Comparison of ENCODE assay signal across 16 cellular contexts in the genomic region with DNA sequence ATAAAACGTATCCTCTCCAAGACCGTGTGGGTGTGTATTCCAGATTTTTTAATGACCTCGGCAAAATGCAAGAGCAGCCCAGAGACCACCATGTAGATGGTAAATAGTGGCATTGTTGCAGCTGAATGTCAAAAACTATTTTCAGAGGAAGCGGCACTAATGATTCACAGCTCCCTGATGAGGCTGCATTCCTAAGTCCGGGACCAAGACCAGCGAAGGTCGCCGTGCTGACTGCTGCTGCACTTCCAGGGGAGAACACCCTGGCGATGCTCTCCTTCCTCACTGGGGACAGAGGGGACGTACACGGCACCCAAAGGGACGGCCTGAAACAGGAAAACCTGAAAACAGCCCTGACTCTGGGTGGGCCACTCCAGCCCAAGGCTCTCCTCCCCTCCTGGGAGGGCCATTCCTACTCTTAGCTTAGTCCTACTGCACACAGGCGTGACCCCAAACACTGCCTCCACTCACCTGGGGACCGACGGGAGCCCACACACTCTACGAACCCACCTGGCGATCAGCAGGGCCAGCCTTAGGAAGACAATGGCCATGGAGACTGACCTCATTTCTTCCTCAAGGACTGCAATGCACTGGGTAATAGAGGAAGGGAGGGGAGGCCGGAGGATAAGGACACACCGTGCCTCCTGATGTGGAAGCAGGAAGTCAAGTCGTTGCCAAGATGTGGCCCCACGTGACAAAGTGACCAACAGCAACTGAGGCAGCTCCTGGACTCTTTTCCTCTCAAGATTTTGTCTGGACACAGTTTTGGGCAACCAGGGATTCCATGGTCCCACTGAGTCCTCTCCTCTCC.
DNase-seq lines count a peak whose midpoint lies in the region; ATAC-seq and TF ChIP-seq lines count a peak whose summit lies in the region.
"Had no signal": no experiment of that assay in that cellular context is flagged by ENCODE, and none has a peak within 500 bp of the region (broad histone marks: within the 10 kb centered on the region; RNA-seq: fewer than 3 reads in every experiment).

No MANE protein-coding gene starts in this region.

- H3K4me1 ChIP-seq in vagina (peaks cover 86% of the 10 kb centered on the region), mammary epithelial cell (ENCODE audit: insufficient read depth, low read length) (no peaks in the 10 kb centered on the region)
- H3K4me1 ChIP-seq: Peyer's patch, prostate gland had no signal

- intact Hi-C loops in activated naive CD4-positive, alpha-beta T cell treated with anti-CD3 and anti-CD28 coated beads for 36 hours (cut with micrococcal nuclease): no loop called here
- intact Hi-C loops in dendritic cell treated with granulocyte-macrophage colony-stimulating factor and Interleukin-4, amounts not matched to agents 40 ng/mL and 50 ng/mL, for 4 days (cut with micrococcal nuclease): loop anchor here (5.0 kb wide), 1 partner anchor 160 kb away; no protein-coding TSS in a partner anchor
- intact Hi-C loops in vagina (cut with DNase I): loop anchor here (10.0 kb wide), 1 partner anchor 83 kb away; a partner anchor contains a TSS
- intact Hi-C loops in mammary epithelial cell (cut with micrococcal nuclease): no loop called here

- H3K36me3 Mint-ChIP-seq in activated naive CD4-positive, alpha-beta T cell treated with anti-CD3 and anti-CD28 coated beads, Interleukin-2, amount 50 U/mL, for 24 hours: peaks cover 13% of the 10 kb centered on the region
- peaks cover 10% of the 10 kb centered on the region for H3K36me3 Mint-ChIP-seq in activated naive CD4-positive, alpha-beta T cell treated with anti-CD3 and anti-CD28 coated beads for 36 hours (ENCODE audit: low read depth)
- H3K36me3 Mint-ChIP-seq in dendritic cell treated with granulocyte-macrophage colony-stimulating factor and Interleukin-4, amounts not matched to agents 40 ng/mL and 50 ng/mL, for 4 days (ENCODE audit: low read depth): peaks cover 56% of the 10 kb centered on the region
- H3K36me3 Mint-ChIP-seq in nephron (ENCODE audit: low read depth): peaks cover 50% of the 10 kb centered on the region
- peaks cover 38 to 45% of the 10 kb centered on the region in 2 donors for H3K36me3 Mint-ChIP-seq in stimulated activated naive B cell treated with anti-CD40 and anti-IgM and Interleukin-4, amounts not matched to agents 10 μg/mL and 1 μg/mL and 100 μg/mL, for 72 hours

- no peak for DNase-seq in activated naive CD4-positive, alpha-beta T cell treated with anti-CD3 and anti-CD28 coated beads for 36 hours
- DNase-seq in vagina (ENCODE audit: extremely low spot score in 2 of 2) (peak in 1 of 2 donors; percentile 86), mammary epithelial cell (no peak), UCSD-AML1 (lab: John Stamatoyannopoulos, UW; ENCODE audit: unreplicated experiment) (no peak)
- no peak for DNase-seq in stimulated activated naive B cell treated with anti-CD40 and anti-IgM and Interleukin-4, amounts not matched to agents 10 μg/mL and 1 μg/mL and 100 μg/mL, for 72 hours
- DNase-seq: activated B cell treated with CpG ODN at 0.5 μM for 24 hours, MV-4-11, NCI-H2107, NCI-H526 treated with DMSO at 0.1 percent for 48 hours had no signal

- no peak overlapping the region for H3K9ac ChIP-seq in mammary epithelial cell (ENCODE audit: insufficient read depth, low read length)

- no peaks in the 10 kb centered on the region for H3K27me3 Mint-ChIP-seq in activated naive CD4-positive, alpha-beta T cell treated with anti-CD3 and anti-CD28 coated beads, Interleukin-2, amount 50 U/mL, for 24 hours
- no peaks in the 10 kb centered on the region for H3K27me3 Mint-ChIP-seq in activated naive CD4-positive, alpha-beta T cell treated with anti-CD3 and anti-CD28 coated beads for 36 hours (ENCODE audit: low read depth)
- H3K27me3 Mint-ChIP-seq in dendritic cell treated with granulocyte-macrophage colony-stimulating factor and Interleukin-4, amounts not matched to agents 40 ng/mL and 50 ng/mL, for 4 days: no peaks in the 10 kb centered on the region
- H3K27me3 Mint-ChIP-seq in nephron (ENCODE audit: low read depth): no peaks in the 10 kb centered on the region
- no peaks in the 10 kb centered on the region for H3K27me3 Mint-ChIP-seq in stimulated activated naive B cell treated with anti-CD40 and anti-IgM and Interleukin-4, amounts not matched to agents 10 μg/mL and 1 μg/mL and 100 μg/mL, for 72 hours
- H3K27me3 Mint-ChIP-seq: activated B cell treated with CpG ODN at 0.5 μM for 24 hours; activated naive CD8-positive, alpha-beta T cell had no signal

- dilution Hi-C loops in mammary epithelial cell (cut with HindIII; ENCODE audit: low sequenced_read_pairs): no loop called here

- H3K27ac Mint-ChIP-seq in activated naive CD4-positive, alpha-beta T cell treated with anti-CD3 and anti-CD28 coated beads, Interleukin-2, amount 50 U/mL, for 24 hours: no peak overlapping the region
- no peak overlapping the region for H3K27ac Mint-ChIP-seq in activated naive CD4-positive, alpha-beta T cell treated with anti-CD3 and anti-CD28 coated beads for 36 hours
- peak overlapping the region; percentile 4 for H3K27ac Mint-ChIP-seq in dendritic cell treated with granulocyte-macrophage colony-stimulating factor and Interleukin-4, amounts not matched to agents 40 ng/mL and 50 ng/mL, for 4 days
- H3K27ac Mint-ChIP-seq in nephron: peak overlapping the region in 2 of 3 experiments; percentile 47 to 62
- H3K27ac Mint-ChIP-seq in stimulated activated naive B cell treated with anti-CD40 and anti-IgM and Interleukin-4, amounts not matched to agents 10 μg/mL and 1 μg/mL and 100 μg/mL, for 72 hours: no peak overlapping the region
- H3K27ac Mint-ChIP-seq: activated B cell treated with CpG ODN at 0.5 μM for 24 hours; activated naive CD8-positive, alpha-beta T cell had no signal

- no peak for TF ChIP-seq POLR2A in vagina (IDR thresholded peaks at IDR 0.05)

- no peak overlapping the region for H3K4me2 ChIP-seq in mammary epithelial cell (ENCODE audit: insufficient read depth, low read depth, low read length)

- no peak for TF ChIP-seq CTCF in nephron (IDR thresholded peaks at IDR 0.05; ENCODE audit: unreplicated experiment in 3 of 3)
- TF ChIP-seq CTCF in vagina (IDR thresholded peaks at IDR 0.05): no peak
- no peak for TF ChIP-seq CTCF in mammary epithelial cell (conservative IDR thresholded peaks at IDR 0.05 in 1 of 2, IDR thresholded peaks at IDR 0.05 in 1 of 2; ENCODE audit: extremely low read depth in 1 of 2, insufficient read depth in 1 of 2, low read depth in 1 of 2, low read length in 2 of 2)

- BruUV-seq in mammary epithelial cell (replicated peaks; lab: Mats Ljungman, UMichigan): no TSS peak

- H3K4me3 Mint-ChIP-seq in activated naive CD4-positive, alpha-beta T cell treated with anti-CD3 and anti-CD28 coated beads, Interleukin-2, amount 50 U/mL, for 24 hours: peak overlapping the region; percentile 26
- no peak overlapping the region for H3K4me3 Mint-ChIP-seq in activated naive CD4-positive, alpha-beta T cell treated with anti-CD3 and anti-CD28 coated beads for 36 hours
- no peak overlapping the region for H3K4me3 Mint-ChIP-seq in dendritic cell treated with granulocyte-macrophage colony-stimulating factor and Interleukin-4, amounts not matched to agents 40 ng/mL and 50 ng/mL, for 4 days
- no peak overlapping the region for H3K4me3 Mint-ChIP-seq in nephron
- no peak overlapping the region for H3K4me3 Mint-ChIP-seq in stimulated activated naive B cell treated with anti-CD40 and anti-IgM and Interleukin-4, amounts not matched to agents 10 μg/mL and 1 μg/mL and 100 μg/mL, for 72 hours
- H3K4me3 Mint-ChIP-seq: activated B cell treated with CpG ODN at 0.5 μM for 24 hours; activated naive CD8-positive, alpha-beta T cell; central memory CD8-positive, alpha-beta T cell had no signal

- CTCF ChIA-PET in activated naive CD4-positive, alpha-beta T cell treated with anti-CD3 and anti-CD28 coated beads for 36 hours (lab: Charles Lee): no interaction called here
- CTCF ChIA-PET in mammary epithelial cell (lab: Charles Lee; ENCODE audit: low non-redundant PET): no interaction called here

- H3K27me3 ChIP-seq in vagina: no peaks in the 10 kb centered on the region
- H3K27me3 ChIP-seq in mammary epithelial cell (ENCODE audit: insufficient read depth, low read length): no peaks in the 10 kb centered on the region
- H3K27me3 ChIP-seq: Peyer's patch had no signal

- no peaks in the 10 kb centered on the region for H3K9me3 ChIP-seq in vagina
- H3K9me3 ChIP-seq in mammary epithelial cell (replicated peaks; ENCODE audit: insufficient read depth, low read length): no peaks in the 10 kb centered on the region
- H3K9me3 ChIP-seq: Peyer's patch, prostate gland had no signal

- peak overlapping the region; percentile 1 to 13 for H3K4me3 ChIP-seq in vagina
- no peak overlapping the region for H3K4me3 ChIP-seq in mammary epithelial cell (replicated peaks in 1 of 3; ENCODE audit: insufficient read depth in 1 of 3, low read depth in 2 of 3, low read length in 3 of 3)
- H3K4me3 ChIP-seq: Peyer's patch, prostate gland had no signal

- H3K36me3 ChIP-seq in vagina: no peaks in the 10 kb centered on the region
- H3K36me3 ChIP-seq in mammary epithelial cell (ENCODE audit: insufficient read depth, low read length): no peaks in the 10 kb centered on the region
- H3K36me3 ChIP-seq: Peyer's patch, prostate gland had no signal

- H3K79me2 ChIP-seq in mammary epithelial cell (ENCODE audit: insufficient read depth, low read length): peaks cover 58% of the 10 kb centered on the region

- WGBS in mammary epithelial cell (ENCODE audit: low coverage, missing lambda C conversion rate): 98% methylated on average over 20 of the region's 21 CpGs

- peak overlapping the region; percentile 80 for H3K27ac ChIP-seq in vagina
- no peak overlapping the region for H3K27ac ChIP-seq in mammary epithelial cell (ENCODE audit: insufficient read depth, low read depth, low read length)
- H3K27ac ChIP-seq: Peyer's patch had no signal

- no peaks in the 10 kb centered on the region for H3K9me3 Mint-ChIP-seq in activated naive CD4-positive, alpha-beta T cell treated with anti-CD3 and anti-CD28 coated beads, Interleukin-2, amount 50 U/mL, for 24 hours
- H3K9me3 Mint-ChIP-seq in activated naive CD4-positive, alpha-beta T cell treated with anti-CD3 and anti-CD28 coated beads for 36 hours: peaks cover 3% of the 10 kb centered on the region
- no peaks in the 10 kb centered on the region for H3K9me3 Mint-ChIP-seq in dendritic cell treated with granulocyte-macrophage colony-stimulating factor and Interleukin-4, amounts not matched to agents 40 ng/mL and 50 ng/mL, for 4 days
- H3K9me3 Mint-ChIP-seq in nephron: no peaks in the 10 kb centered on the region
- peaks cover 4 to 6% of the 10 kb centered on the region in 2 donors for H3K9me3 Mint-ChIP-seq in stimulated activated naive B cell treated with anti-CD40 and anti-IgM and Interleukin-4, amounts not matched to agents 10 μg/mL and 1 μg/mL and 100 μg/mL, for 72 hours
- H3K9me3 Mint-ChIP-seq: activated B cell treated with CpG ODN at 0.5 μM for 24 hours; central memory CD8-positive, alpha-beta T cell had no signal

- H2AFZ ChIP-seq in mammary epithelial cell (ENCODE audit: low read depth, low read length): no peak overlapping the region

- H3K4me1 Mint-ChIP-seq in activated naive CD4-positive, alpha-beta T cell treated with anti-CD3 and anti-CD28 coated beads, Interleukin-2, amount 50 U/mL, for 24 hours: peaks cover 69% of the 10 kb centered on the region
- H3K4me1 Mint-ChIP-seq in activated naive CD4-positive, alpha-beta T cell treated with anti-CD3 and anti-CD28 coated beads for 36 hours (ENCODE audit: low read depth): peaks cover 21% of the 10 kb centered on the region
- peaks cover 75% of the 10 kb centered on the region for H3K4me1 Mint-ChIP-seq in dendritic cell treated with granulocyte-macrophage colony-stimulating factor and Interleukin-4, amounts not matched to agents 40 ng/mL and 50 ng/mL, for 4 days (ENCODE audit: low read depth)
- H3K4me1 Mint-ChIP-seq in nephron: peaks cover 43% of the 10 kb centered on the region
- H3K4me1 Mint-ChIP-seq in stimulated activated naive B cell treated with anti-CD40 and anti-IgM and Interleukin-4, amounts not matched to agents 10 μg/mL and 1 μg/mL and 100 μg/mL, for 72 hours: peaks cover 17 to 42% of the 10 kb centered on the region in 2 donors
- H3K4me1 Mint-ChIP-seq: central memory CD8-positive, alpha-beta T cell had no signal

- in situ Hi-C loops in mammary epithelial cell (cut with MboI; ENCODE audit: low sequenced_read_pairs in 2 of 2): no loop called here

- ATAC-seq in stimulated activated naive B cell treated with anti-CD40 and anti-IgM and Interleukin-4, amounts not matched to agents 10 μg/mL and 1 μg/mL and 100 μg/mL, for 72 hours (replicated peaks): no peak

- peaks cover 2% of the 10 kb centered on the region for H4K20me1 ChIP-seq in mammary epithelial cell (ENCODE audit: insufficient read depth, low read length)

Comparison
In these comparisons a context has a peak if more than half of its experiments do, and no peak if none do; other contexts are left out.
1. H3K27ac Mint-ChIP-seq: peak in dendritic cell treated with granulocyte-macrophage colony-stimulating factor and Interleukin-4, amounts not matched to agents 40 ng/mL and 50 ng/mL, for 4 days (single experiment) and nephron (2 of 3); none in activated naive CD4-positive, alpha-beta T cell treated with anti-CD3 and anti-CD28 coated beads, Interleukin-2, amount 50 U/mL, for 24 hours (single experiment), activated naive CD4-positive, alpha-beta T cell treated with anti-CD3 and anti-CD28 coated beads for 36 hours (single experiment) and stimulated activated naive B cell treated with anti-CD40 and anti-IgM and Interleukin-4, amounts not matched to agents 10 μg/mL and 1 μg/mL and 100 μg/mL, for 72 hours (single experiment).
2. H3K4me3 ChIP-seq: peak in vagina (2 of 2); none in mammary epithelial cell (0 of 3).
3. intact Hi-C loops: an anchor here in dendritic cell treated with granulocyte-macrophage colony-stimulating factor and Interleukin-4, amounts not matched to agents 40 ng/mL and 50 ng/mL, for 4 days (5.0 kb wide) and vagina (10.0 kb wide); none called in activated naive CD4-positive, alpha-beta T cell treated with anti-CD3 and anti-CD28 coated beads for 36 hours and mammary epithelial cell.